Comparison of ENCODE assay signal across 1 cellular context in the genomic region with DNA sequence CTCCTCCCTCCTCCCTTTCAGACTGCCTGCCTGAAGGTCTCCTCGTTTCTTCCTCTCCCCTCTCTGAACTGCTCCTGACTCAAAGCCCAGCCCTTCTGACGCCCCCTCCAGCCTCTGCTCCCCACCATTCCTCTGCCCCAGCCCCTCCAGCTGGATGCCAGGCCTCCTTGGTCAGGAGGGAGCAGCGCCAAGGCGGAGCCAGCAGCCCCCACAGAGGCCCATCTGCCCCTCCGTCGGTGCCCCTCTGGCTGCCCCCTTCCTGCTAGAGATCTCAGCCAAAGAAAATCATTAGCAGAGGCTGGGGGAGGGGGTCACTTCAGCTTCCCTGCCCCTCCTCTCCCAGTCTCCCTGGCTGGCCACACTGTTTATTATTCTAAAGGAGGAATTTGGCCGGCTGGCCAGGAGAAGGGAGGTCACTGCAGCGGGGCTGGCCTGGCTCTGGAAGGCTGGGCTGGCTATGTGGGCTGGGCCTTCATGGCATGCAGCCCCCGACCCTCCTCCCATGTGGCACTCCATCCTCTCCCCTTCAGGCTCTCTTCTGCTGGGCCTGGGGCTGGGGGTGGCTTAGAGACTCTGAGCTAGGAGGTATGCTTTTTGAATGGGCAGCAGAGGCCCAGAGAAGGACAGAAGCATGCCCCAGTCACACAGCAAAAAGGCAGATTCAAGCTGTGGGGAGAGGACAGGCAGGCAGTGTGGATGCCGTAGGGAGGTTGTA.
TF ChIP-seq lines count a peak whose summit lies in the region.

No MANE protein-coding gene starts in this region.

TF ChIP-seq in HepG2, 621 proteins besides CTCF, POLR2A, EP300 and RAD21 (continued from another document and continues in another):
- TF ChIP-seq, protein P1, sequence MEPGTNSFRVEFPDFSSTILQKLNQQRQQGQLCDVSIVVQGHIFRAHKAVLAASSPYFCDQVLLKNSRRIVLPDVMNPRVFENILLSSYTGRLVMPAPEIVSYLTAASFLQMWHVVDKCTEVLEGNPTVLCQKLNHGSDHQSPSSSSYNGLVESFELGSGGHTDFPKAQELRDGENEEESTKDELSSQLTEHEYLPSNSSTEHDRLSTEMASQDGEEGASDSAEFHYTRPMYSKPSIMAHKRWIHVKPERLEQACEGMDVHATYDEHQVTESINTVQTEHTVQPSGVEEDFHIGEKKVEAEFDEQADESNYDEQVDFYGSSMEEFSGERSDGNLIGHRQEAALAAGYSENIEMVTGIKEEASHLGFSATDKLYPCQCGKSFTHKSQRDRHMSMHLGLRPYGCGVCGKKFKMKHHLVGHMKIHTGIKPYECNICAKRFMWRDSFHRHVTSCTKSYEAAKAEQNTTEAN (CRISPR knock-in tag; conservative IDR thresholded peaks at IDR 0.05): no peak
- TF ChIP-seq SNAPC2 (CRISPR knock-in tag; IDR thresholded peaks at IDR 0.05) (no peak), ZNF530 (CRISPR knock-in tag; IDR thresholded peaks at IDR 0.05; ENCODE audit: low read depth) (no peak), FOXO1 (CRISPR knock-in tag; IDR thresholded peaks at IDR 0.05) (peak; percentile 29; the same call in 1 of the 2 replicates), ZNF432 (CRISPR knock-in tag; IDR thresholded peaks at IDR 0.05; ENCODE audit: borderline replicate concordance) (no peak), ZNF292 (CRISPR knock-in tag; IDR thresholded peaks at IDR 0.05; ENCODE audit: borderline replicate concordance, low read depth) (no peak; the same call in 1 of the 2 replicates), ISX (CRISPR knock-in tag; conservative IDR thresholded peaks at IDR 0.05) (no peak), ZNF776 (CRISPR knock-in tag; IDR thresholded peaks at IDR 0.05) (no peak), CBFB (CRISPR knock-in tag; IDR thresholded peaks at IDR 0.05) (no peak), MAFK (conservative IDR thresholded peaks at IDR 0.05 in 1 of 2, IDR thresholded peaks at IDR 0.05 in 1 of 2; ENCODE audit: low read length in 2 of 2) (no peak), ZSCAN22 (CRISPR knock-in tag; IDR thresholded peaks at IDR 0.05) (no peak), PLRG1 (conservative IDR thresholded peaks at IDR 0.05) (no peak), KDM5B (CRISPR knock-in tag; IDR thresholded peaks at IDR 0.05; ENCODE audit: borderline replicate concordance) (no peak; the same call in 1 of the 2 replicates), EZH2 (conservative IDR thresholded peaks at IDR 0.05; ENCODE audit: low read depth, low read length) (no peak), ETV5 (CRISPR knock-in tag; IDR thresholded peaks at IDR 0.05; ENCODE audit: borderline replicate concordance) (peak; percentile 63; the same call in 1 of the 2 replicates), NR3C1 (CRISPR knock-in tag; IDR thresholded peaks at IDR 0.05) (no peak), MIXL1 (CRISPR knock-in tag; IDR thresholded peaks at IDR 0.05) (0 out of 2 replicates have a peak, but pooled peaks have one; percentile 33), ZNF660 (CRISPR knock-in tag; IDR thresholded peaks at IDR 0.05; ENCODE audit: borderline replicate concordance, low read depth) (no peak), MXD4 (CRISPR knock-in tag; IDR thresholded peaks at IDR 0.05) (no peak), SAP130 (CRISPR knock-in tag; IDR thresholded peaks at IDR 0.05; ENCODE audit: low read depth) (peak; percentile 65), ZNF367 (CRISPR knock-in tag; IDR thresholded peaks at IDR 0.05; ENCODE audit: borderline replicate concordance) (no peak), HNF4A (CRISPR knock-in tag; IDR thresholded peaks at IDR 0.05) (peak; percentile 49), DR1 (CRISPR knock-in tag; IDR thresholded peaks at IDR 0.05) (no peak), ZNF34 (CRISPR knock-in tag; IDR thresholded peaks at IDR 0.05; ENCODE audit: borderline replicate concordance) (no peak), TBL1XR1 (IDR thresholded peaks at IDR 0.05; ENCODE audit: borderline replicate concordance, low read length, partially characterized antibody) (no peak), NBN (conservative IDR thresholded peaks at IDR 0.05) (no peak), ZNF260 (CRISPR knock-in tag; IDR thresholded peaks at IDR 0.05; ENCODE audit: borderline replicate concordance, low read depth) (no peak), ZNF496 (CRISPR knock-in tag; IDR thresholded peaks at IDR 0.05; ENCODE audit: insufficient replicate concordance) (no peak), ZBTB38 (CRISPR knock-in tag; IDR thresholded peaks at IDR 0.05) (peak; percentile 17; the same call in 1 of the 2 replicates), ZBTB7A (CRISPR knock-in tag; IDR thresholded peaks at IDR 0.05) (no peak)
- TF ChIP-seq, protein P2, sequence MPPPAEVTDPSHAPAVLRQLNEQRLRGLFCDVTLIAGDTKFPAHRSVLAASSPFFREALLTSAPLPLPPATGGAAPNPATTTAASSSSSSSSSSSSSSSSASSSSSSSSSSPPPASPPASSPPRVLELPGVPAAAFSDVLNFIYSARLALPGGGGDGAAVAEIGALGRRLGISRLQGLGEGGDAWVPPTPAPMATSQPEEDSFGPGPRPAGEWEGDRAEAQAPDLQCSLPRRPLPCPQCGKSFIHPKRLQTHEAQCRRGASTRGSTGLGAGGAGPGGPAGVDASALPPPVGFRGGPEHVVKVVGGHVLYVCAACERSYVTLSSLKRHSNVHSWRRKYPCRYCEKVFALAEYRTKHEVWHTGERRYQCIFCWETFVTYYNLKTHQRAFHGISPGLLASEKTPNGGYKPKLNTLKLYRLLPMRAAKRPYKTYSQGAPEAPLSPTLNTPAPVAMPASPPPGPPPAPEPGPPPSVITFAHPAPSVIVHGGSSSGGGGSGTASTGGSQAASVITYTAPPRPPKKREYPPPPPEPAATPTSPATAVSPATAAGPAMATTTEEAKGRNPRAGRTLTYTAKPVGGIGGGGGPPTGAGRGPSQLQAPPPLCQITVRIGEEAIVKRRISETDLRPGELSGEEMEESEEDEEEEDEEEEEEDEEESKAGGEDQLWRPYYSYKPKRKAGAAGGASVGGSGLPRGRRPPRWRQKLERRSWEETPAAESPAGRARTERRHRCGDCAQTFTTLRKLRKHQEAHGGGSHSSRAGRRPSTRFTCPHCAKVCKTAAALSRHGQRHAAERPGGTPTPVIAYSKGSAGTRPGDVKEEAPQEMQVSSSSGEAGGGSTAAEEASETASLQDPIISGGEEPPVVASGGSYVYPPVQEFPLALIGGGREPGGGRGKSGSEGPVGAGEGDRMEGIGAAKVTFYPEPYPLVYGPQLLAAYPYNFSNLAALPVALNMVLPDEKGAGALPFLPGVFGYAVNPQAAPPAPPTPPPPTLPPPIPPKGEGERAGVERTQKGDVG (CRISPR knock-in tag; IDR thresholded peaks at IDR 0.05; ENCODE audit: borderline replicate concordance): no peak
- TF ChIP-seq, protein P3, sequence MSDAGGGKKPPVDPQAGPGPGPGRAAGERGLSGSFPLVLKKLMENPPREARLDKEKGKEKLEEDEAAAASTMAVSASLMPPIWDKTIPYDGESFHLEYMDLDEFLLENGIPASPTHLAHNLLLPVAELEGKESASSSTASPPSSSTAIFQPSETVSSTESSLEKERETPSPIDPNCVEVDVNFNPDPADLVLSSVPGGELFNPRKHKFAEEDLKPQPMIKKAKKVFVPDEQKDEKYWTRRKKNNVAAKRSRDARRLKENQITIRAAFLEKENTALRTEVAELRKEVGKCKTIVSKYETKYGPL (CRISPR knock-in tag; IDR thresholded peaks at IDR 0.05): no peak
- TF ChIP-seq, protein P4, sequence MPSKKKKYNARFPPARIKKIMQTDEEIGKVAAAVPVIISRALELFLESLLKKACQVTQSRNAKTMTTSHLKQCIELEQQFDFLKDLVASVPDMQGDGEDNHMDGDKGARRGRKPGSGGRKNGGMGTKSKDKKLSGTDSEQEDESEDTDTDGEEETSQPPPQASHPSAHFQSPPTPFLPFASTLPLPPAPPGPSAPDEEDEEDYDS (CRISPR knock-in tag; IDR thresholded peaks at IDR 0.05): peak; percentile 65; the same call in 1 of the 2 replicates
- TF ChIP-seq, protein P5, sequence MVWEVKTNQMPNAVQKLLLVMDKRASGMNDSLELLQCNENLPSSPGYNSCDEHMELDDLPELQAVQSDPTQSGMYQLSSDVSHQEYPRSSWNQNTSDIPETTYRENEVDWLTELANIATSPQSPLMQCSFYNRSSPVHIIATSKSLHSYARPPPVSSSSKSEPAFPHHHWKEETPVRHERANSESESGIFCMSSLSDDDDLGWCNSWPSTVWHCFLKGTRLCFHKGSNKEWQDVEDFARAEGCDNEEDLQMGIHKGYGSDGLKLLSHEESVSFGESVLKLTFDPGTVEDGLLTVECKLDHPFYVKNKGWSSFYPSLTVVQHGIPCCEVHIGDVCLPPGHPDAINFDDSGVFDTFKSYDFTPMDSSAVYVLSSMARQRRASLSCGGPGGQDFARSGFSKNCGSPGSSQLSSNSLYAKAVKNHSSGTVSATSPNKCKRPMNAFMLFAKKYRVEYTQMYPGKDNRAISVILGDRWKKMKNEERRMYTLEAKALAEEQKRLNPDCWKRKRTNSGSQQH (CRISPR knock-in tag; IDR thresholded peaks at IDR 0.05; ENCODE audit: low read depth): no peak
- TF ChIP-seq, protein P6, sequence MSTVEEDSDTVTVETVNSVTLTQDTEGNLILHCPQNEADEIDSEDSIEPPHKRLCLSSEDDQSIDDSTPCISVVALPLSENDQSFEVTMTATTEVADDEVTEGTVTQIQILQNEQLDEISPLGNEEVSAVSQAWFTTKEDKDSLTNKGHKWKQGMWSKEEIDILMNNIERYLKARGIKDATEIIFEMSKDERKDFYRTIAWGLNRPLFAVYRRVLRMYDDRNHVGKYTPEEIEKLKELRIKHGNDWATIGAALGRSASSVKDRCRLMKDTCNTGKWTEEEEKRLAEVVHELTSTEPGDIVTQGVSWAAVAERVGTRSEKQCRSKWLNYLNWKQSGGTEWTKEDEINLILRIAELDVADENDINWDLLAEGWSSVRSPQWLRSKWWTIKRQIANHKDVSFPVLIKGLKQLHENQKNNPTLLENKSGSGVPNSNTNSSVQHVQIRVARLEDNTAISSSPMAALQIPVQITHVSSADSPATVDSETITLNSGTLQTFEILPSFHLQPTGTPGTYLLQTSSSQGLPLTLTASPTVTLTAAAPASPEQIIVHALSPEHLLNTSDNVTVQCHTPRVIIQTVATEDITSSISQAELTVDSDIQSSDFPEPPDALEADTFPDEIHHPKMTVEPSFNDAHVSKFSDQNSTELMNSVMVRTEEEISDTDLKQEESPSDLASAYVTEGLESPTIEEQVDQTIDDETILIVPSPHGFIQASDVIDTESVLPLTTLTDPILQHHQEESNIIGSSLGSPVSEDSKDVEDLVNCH (CRISPR knock-in tag; IDR thresholded peaks at IDR 0.05): no peak
- TF ChIP-seq, protein P7, sequence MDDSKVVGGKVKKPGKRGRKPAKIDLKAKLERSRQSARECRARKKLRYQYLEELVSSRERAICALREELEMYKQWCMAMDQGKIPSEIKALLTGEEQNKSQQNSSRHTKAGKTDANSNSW (CRISPR knock-in tag; IDR thresholded peaks at IDR 0.05; ENCODE audit: borderline replicate concordance): no peak
- TF ChIP-seq, protein P8, sequence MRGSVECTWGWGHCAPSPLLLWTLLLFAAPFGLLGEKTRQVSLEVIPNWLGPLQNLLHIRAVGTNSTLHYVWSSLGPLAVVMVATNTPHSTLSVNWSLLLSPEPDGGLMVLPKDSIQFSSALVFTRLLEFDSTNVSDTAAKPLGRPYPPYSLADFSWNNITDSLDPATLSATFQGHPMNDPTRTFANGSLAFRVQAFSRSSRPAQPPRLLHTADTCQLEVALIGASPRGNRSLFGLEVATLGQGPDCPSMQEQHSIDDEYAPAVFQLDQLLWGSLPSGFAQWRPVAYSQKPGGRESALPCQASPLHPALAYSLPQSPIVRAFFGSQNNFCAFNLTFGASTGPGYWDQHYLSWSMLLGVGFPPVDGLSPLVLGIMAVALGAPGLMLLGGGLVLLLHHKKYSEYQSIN (CRISPR knock-in tag; IDR thresholded peaks at IDR 0.05; ENCODE audit: borderline replicate concordance): no peak
- TF ChIP-seq, protein P9, sequence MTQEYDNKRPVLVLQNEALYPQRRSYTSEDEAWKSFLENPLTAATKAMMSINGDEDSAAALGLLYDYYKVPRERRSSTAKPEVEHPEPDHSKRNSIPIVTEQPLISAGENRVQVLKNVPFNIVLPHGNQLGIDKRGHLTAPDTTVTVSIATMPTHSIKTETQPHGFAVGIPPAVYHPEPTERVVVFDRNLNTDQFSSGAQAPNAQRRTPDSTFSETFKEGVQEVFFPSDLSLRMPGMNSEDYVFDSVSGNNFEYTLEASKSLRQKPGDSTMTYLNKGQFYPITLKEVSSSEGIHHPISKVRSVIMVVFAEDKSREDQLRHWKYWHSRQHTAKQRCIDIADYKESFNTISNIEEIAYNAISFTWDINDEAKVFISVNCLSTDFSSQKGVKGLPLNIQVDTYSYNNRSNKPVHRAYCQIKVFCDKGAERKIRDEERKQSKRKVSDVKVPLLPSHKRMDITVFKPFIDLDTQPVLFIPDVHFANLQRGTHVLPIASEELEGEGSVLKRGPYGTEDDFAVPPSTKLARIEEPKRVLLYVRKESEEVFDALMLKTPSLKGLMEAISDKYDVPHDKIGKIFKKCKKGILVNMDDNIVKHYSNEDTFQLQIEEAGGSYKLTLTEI (CRISPR knock-in tag; conservative IDR thresholded peaks at IDR 0.05): no peak
